ENCODE assay signal across 1 cellular context in the genomic region with DNA sequence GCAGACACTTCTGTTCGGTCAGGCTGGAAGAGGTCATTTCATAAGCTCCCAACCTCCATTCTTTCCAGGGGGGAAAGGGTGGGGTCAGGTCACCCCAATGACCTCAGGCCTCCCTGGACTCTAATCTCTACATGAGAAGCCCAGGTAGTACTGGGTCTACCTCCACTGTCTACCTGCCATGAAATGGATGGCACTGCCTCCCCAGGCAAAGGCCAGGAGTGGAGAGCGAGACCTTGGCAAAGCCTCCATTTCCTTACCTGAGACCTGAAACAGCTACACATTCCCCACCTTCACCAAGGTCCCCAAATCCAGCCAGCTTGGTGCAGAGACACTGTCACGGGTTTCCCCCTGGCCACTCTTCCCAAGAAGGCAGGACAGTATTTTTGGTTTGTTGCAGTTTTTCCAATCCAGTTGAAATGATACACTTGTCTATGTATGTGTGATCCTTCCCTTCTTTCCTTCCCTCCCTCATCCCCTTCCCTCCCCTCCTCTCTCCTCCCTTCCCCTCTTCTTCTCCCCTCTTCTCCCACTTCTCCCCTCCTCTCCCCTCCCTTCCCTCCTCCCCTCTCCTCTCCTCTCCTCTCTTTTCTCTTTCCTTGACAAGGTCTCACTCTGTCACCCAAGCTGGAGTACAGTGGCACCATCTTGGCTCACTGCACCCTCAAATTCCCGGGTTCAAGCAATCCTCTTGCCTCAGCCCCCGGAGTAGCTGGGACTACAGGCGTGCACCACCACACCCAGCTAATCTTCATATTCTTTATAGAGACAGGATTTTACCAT.
TF ChIP-seq lines count a peak whose summit lies in the region.

No MANE protein-coding gene starts in this region.

TF ChIP-seq in SK-N-SH treated with all-trans-retinoic acid at 6 μM for 48 hours, 23 proteins besides CTCF, POLR2A, EP300 and RAD21 (continued from another document):
- TF ChIP-seq TSHZ2 (CRISPR knock-in tag; IDR thresholded peaks at IDR 0.05) (no peak), ARNTL (CRISPR knock-in tag; IDR thresholded peaks at IDR 0.05; ENCODE audit: borderline replicate concordance, low read depth) (no peak), OSR1 (CRISPR knock-in tag; IDR thresholded peaks at IDR 0.05) (no peak), ESRRG (CRISPR knock-in tag; IDR thresholded peaks at IDR 0.05) (no peak), PPARA (CRISPR knock-in tag; IDR thresholded peaks at IDR 0.05; ENCODE audit: borderline replicate concordance) (no peak), ZFP3 (CRISPR knock-in tag; IDR thresholded peaks at IDR 0.05) (no peak)
- TF ChIP-seq, protein P1, sequence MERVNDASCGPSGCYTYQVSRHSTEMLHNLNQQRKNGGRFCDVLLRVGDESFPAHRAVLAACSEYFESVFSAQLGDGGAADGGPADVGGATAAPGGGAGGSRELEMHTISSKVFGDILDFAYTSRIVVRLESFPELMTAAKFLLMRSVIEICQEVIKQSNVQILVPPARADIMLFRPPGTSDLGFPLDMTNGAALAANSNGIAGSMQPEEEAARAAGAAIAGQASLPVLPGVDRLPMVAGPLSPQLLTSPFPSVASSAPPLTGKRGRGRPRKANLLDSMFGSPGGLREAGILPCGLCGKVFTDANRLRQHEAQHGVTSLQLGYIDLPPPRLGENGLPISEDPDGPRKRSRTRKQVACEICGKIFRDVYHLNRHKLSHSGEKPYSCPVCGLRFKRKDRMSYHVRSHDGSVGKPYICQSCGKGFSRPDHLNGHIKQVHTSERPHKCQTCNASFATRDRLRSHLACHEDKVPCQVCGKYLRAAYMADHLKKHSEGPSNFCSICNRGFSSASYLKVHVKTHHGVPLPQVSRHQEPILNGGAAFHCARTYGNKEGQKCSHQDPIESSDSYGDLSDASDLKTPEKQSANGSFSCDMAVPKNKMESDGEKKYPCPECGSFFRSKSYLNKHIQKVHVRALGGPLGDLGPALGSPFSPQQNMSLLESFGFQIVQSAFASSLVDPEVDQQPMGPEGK (CRISPR knock-in tag; IDR thresholded peaks at IDR 0.05; ENCODE audit: borderline replicate concordance): no peak
- TF ChIP-seq, protein P2, sequence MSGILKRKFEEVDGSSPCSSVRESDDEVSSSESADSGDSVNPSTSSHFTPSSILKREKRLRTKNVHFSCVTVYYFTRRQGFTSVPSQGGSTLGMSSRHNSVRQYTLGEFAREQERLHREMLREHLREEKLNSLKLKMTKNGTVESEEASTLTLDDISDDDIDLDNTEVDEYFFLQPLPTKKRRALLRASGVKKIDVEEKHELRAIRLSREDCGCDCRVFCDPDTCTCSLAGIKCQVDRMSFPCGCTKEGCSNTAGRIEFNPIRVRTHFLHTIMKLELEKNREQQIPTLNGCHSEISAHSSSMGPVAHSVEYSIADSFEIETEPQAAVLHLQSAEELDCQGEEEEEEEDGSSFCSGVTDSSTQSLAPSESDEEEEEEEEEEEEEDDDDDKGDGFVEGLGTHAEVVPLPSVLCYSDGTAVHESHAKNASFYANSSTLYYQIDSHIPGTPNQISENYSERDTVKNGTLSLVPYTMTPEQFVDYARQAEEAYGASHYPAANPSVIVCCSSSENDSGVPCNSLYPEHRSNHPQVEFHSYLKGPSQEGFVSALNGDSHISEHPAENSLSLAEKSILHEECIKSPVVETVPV (CRISPR knock-in tag; IDR thresholded peaks at IDR 0.05): no peak
